Comparison of ENCODE assay signal across 8 cellular contexts in the genomic region with DNA sequence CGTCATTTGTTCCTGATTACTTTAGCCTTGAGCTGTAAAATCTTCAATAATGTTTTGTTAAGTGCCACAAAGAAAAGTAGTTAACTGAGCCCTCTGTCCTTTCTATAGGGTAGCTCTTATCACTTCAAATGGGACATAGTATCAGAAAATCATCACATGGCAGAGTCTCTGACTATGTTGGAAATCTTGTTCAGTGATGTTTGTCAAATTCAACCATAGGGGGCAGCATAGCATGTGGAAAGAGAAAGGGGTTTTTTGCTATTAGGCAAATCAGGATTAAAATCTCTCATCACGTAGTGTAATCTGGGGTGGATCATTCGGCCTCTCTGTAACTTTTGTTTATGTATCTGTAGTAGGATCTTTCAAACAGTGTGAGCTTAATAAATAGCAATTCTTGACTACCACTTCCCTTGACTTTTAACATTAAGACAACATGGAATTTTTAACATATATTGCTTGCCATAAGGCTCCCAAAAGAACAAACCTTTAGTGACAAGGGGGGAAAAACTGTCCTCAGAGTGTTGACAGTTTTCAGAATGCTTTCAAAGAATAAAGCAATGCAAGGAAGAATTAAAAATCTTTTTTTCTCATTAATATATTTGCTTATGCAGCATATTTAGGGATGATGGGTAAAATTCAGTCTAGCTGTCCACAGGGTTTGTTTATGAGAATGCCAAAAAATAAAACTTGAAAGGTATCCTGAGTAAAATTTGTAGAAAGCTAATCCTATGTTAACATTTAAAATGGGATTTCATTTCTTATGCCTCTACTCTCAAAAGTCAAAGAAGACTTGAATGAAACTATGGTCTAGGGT.
A peak's percentile ranks its signal among the peaks of the same experiment; 100 is the strongest.
DNase-seq lines count a peak whose midpoint lies in the region; ATAC-seq, FAIRE-seq and TF ChIP-seq lines count a peak whose summit lies in the region.

No MANE protein-coding gene starts in this region.

- DNase-seq in NCI-H2107 treated with DMSO at 0.1 percent for 48 hours (lab: John Stamatoyannopoulos, UW; ENCODE audit: unreplicated experiment) (peak; percentile 6), NCI-H2107 (lab: John Stamatoyannopoulos, UW) (no peak), H54 (ENCODE audit: insufficient read length, low spot score) (no peak), Peyer's patch (no peak), erythroblast (lab: John Stamatoyannopoulos, UW) (peak; percentile 45 to 61), neuronal stem cell (ENCODE audit: low spot score) (peak; percentile 14), NCI-H128 (lab: John Stamatoyannopoulos, UW; ENCODE audit: unreplicated experiment) (no peak)

- H3K9ac ChIP-seq in neuronal stem cell (ENCODE audit: low read depth, low read length, poor library complexity): no peak overlapping the region

- H2AK5ac ChIP-seq in neuronal stem cell (ENCODE audit: low read depth, low read length): no peak overlapping the region

- H3K4me1 ChIP-seq in Peyer's patch: no peaks in the 10 kb centered on the region
- H3K4me1 ChIP-seq in neuronal stem cell (ENCODE audit: control insufficient read depth in 2 of 2, insufficient read depth in 1 of 2, low read depth in 1 of 2, low read length in 2 of 2): no peaks in the 10 kb centered on the region

- no peak overlapping the region for H3K14ac ChIP-seq in neuronal stem cell (ENCODE audit: low read length)

- H4K8ac ChIP-seq in neuronal stem cell (ENCODE audit: low read depth, low read length): no peak overlapping the region

- H2AFZ ChIP-seq in neuronal stem cell (ENCODE audit: low read length): no peak overlapping the region

- H3K23ac ChIP-seq in neuronal stem cell (ENCODE audit: low read depth, low read length, poor library complexity): no peak overlapping the region

- H3K4me3 ChIP-seq in Peyer's patch: no peak overlapping the region
- no peak overlapping the region for H3K4me3 ChIP-seq in neuronal stem cell (ENCODE audit: low read length in 2 of 2)

- H3K9me3 ChIP-seq in Peyer's patch (no peaks in the 10 kb centered on the region), neuronal stem cell (replicated peaks in 1 of 2; ENCODE audit: control insufficient read depth in 2 of 2, insufficient read depth in 1 of 2, low read depth in 1 of 2, low read length in 2 of 2) (no peaks in the 10 kb centered on the region)

- no peak for TF ChIP-seq POLR2A in H54 (IDR thresholded peaks at IDR 0.05; ENCODE audit: low read depth, low read length)
- no peak for TF ChIP-seq POLR2A in Peyer's patch (IDR thresholded peaks at IDR 0.05)
- no peak for TF ChIP-seq POLR2A in erythroblast (IDR thresholded peaks at IDR 0.05; ENCODE audit: low read length)

- no peak overlapping the region for H2BK5ac ChIP-seq in neuronal stem cell (ENCODE audit: low read length)

- WGBS in neuronal stem cell (ENCODE audit: extremely low coverage in 2 of 2, insufficient read length in 2 of 2, insufficient replicate concordance in 1 of 2), 2 donors: no CpG with 5 or more reads among the region's 3 CpGs

- no peak for ATAC-seq in GM18517 (IDR thresholded peaks at IDR 0.05; ENCODE audit: unreplicated experiment)

- no peaks in the 10 kb centered on the region for H3K79me1 ChIP-seq in neuronal stem cell (ENCODE audit: low read depth, low read length)

- peak; percentile 39 to 80 (median 65) for TF ChIP-seq CTCF in Peyer's patch (IDR thresholded peaks at IDR 0.05)

- no peak overlapping the region for H2BK15ac ChIP-seq in neuronal stem cell (ENCODE audit: low read length)

- H4K91ac ChIP-seq in neuronal stem cell (ENCODE audit: low read depth, low read length, poor library complexity): no peak overlapping the region

- FAIRE-seq in H54 (lab: Jason Lieb, UNC): peak; percentile 70

- no peak overlapping the region for H3K18ac ChIP-seq in neuronal stem cell (ENCODE audit: low read length)

- H3K4me2 ChIP-seq in neuronal stem cell (ENCODE audit: insufficient read depth, low read length, poor library complexity, severe bottlenecking): no peak overlapping the region

- no peak overlapping the region for H2BK12ac ChIP-seq in neuronal stem cell (ENCODE audit: low read length)

- H2BK120ac ChIP-seq in neuronal stem cell (ENCODE audit: low read depth, low read length): no peak overlapping the region

- H3K4ac ChIP-seq in neuronal stem cell (ENCODE audit: low read length): no peak overlapping the region

- H3K27ac ChIP-seq in Peyer's patch (no peak overlapping the region), neuronal stem cell (replicated peaks; ENCODE audit: low read length) (no peak overlapping the region)

- H3K27me3 ChIP-seq in Peyer's patch (no peaks in the 10 kb centered on the region), neuronal stem cell (ENCODE audit: control insufficient read depth in 3 of 3, insufficient read depth in 3 of 3, low read depth in 1 of 3, low read length in 3 of 3) (no peaks in the 10 kb centered on the region)

- no peaks in the 10 kb centered on the region for H3K36me3 ChIP-seq in Peyer's patch
- H3K36me3 ChIP-seq in neuronal stem cell (replicated peaks in 1 of 2; ENCODE audit: control insufficient read depth in 2 of 2, insufficient read depth in 2 of 2, low read length in 2 of 2): peaks cover 0 to 10% of the 10 kb centered on the region in 2 donors

Comparison
In these comparisons a context has a peak if more than half of its experiments do, and no peak if none do; other contexts are left out.
1. DNase-seq: peak in NCI-H2107 treated with DMSO at 0.1 percent for 48 hours (single experiment), erythroblast (2 of 2) and neuronal stem cell (single experiment); none in NCI-H2107 (single experiment), H54 (single experiment), Peyer's patch (0 of 3) and NCI-H128 (single experiment).